In the genomic region with DNA sequence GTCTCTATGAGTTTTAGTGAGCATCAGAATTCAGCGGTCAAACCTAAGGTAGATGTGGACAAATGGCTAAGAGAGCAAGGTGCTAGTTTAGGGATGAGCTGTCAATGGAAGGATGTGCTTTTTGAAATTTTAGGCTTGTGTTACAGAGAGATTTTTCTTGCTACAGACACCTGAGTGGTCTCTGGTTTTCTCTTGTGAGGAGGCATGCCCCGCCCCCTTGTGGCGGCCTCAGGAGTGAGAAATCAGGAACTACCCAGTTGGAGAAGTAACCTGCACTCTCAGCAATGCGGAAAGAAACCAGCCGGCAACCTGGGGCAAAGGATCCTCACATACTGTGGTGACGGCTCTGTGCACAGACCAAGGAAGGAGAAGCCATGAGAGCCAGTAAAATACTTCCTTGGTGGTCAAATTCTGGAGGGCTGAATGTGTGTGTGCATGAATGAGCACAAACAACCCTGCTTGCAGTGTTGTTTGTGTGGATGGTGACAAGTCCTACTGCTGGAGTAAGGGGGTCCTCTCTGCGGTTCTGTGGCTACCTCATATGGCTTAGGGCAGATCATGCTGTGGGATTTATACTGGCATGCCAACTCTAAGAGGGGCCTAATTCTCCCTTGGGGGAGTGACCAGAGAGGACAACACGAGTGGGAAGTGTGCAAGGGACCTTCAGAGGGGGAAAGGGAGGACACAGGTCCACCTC, we compare ENCODE assay signal across 8 cellular contexts. TPM values are rescaled to one million over a fixed set of nuclear protein-coding genes. Genes with fewer than 3 reads are reported as not detected.
DNase-seq lines count a peak whose midpoint lies in the region; ATAC-seq, FAIRE-seq and TF ChIP-seq lines count a peak whose summit lies in the region.

No MANE protein-coding gene starts in this region.

- H3K4me1 ChIP-seq in esophagus squamous epithelium (peaks cover 0 to 11% (median 0%) of the 10 kb centered on the region in 3 donors), aorta (ENCODE audit: control insufficient read depth in 1 of 2, insufficient read depth in 2 of 2, low read length in 2 of 2) (no peaks in the 10 kb centered on the region)

- peak; percentile 83 for FAIRE-seq in GM18507 (lab: Jason Lieb, UNC)
- FAIRE-seq in frontal cortex (lab: Jason Lieb, UNC), result no peak

- H3K27ac ChIP-seq in esophagus squamous epithelium (no peak overlapping the region), aorta (ENCODE audit: low read depth in 1 of 2, low read length in 2 of 2) (no peak overlapping the region)

- H3K27me3 ChIP-seq in esophagus squamous epithelium (peaks cover 0 to 4% (median 0%) of the 10 kb centered on the region in 4 donors), aorta (ENCODE audit: control insufficient read depth in 1 of 2, insufficient read depth in 2 of 2, low read length in 1 of 2) (no peaks in the 10 kb centered on the region)

- peak; percentile 84 for ATAC-seq in HG02642 (IDR thresholded peaks at IDR 0.05; ENCODE audit: poor library complexity, unreplicated experiment)
- peak; percentile 66 for ATAC-seq in omental fat pad (ENCODE audit: low FRiP score)
- ATAC-seq in aorta (ENCODE audit: low FRiP score), result no peak

- intact Hi-C loops in esophagus squamous epithelium (cut with DNase I) (no loop called here), aorta (cut with DNase I) (no loop called here)

- TF ChIP-seq POLR2A in esophagus squamous epithelium (IDR thresholded peaks at IDR 0.05), result no peak

- TF ChIP-seq CTCF in esophagus squamous epithelium (IDR thresholded peaks at IDR 0.05) (peak in 5 of 6 experiments; percentile 38 to 59 (median 42)), omental fat pad (IDR thresholded peaks at IDR 0.05) (peak in 1 of 3 donors; percentile 7)

- WGBS in esophagus squamous epithelium, 2 donors, result 47 to 54% methylated on average over 4 of the region's 8 CpGs
- WGBS in aorta, 2 donors, result 53 to 54% methylated on average over 8 of the region's 8 CpGs

- H3K4me3 ChIP-seq in esophagus squamous epithelium, result no peak overlapping the region
- H3K4me3 ChIP-seq in aorta (ENCODE audit: low read length in 2 of 2), result no peak overlapping the region

- H3K36me3 ChIP-seq in esophagus squamous epithelium, result no peaks in the 10 kb centered on the region
- H3K36me3 ChIP-seq in aorta (ENCODE audit: control insufficient read depth in 1 of 2, insufficient read depth in 2 of 2, low read length in 1 of 2), result no peaks in the 10 kb centered on the region

- H3K9me3 ChIP-seq in esophagus squamous epithelium, result peaks cover 0 to 7% (median 0%) of the 10 kb centered on the region in 3 donors
- no peaks in the 10 kb centered on the region for H3K9me3 ChIP-seq in aorta (ENCODE audit: control insufficient read depth, low read length)

- DNase-seq in GM18507 (ENCODE audit: extremely low spot score, insufficient read length, low read depth) (peak; percentile 30), NCI-H748 treated with DMSO at 0.1 percent for 48 hours (lab: John Stamatoyannopoulos, UW) (peak; percentile 42), esophagus squamous epithelium (lab: John Stamatoyannopoulos, UW) (peak; percentile 15), omental fat pad (ENCODE audit: low spot score) (peak; percentile 54), aorta (peak; percentile 79 to 83), frontal cortex (ENCODE audit: low spot score in 2 of 2) (no peak)
- peak; percentile 78 for DNase-seq in activated CD8-positive, alpha-beta memory T cell treated with anti-CD3 and anti-CD28 coated beads, Interleukin-2, amount 50 U/mL, for 4 hours

RNA-seq across cellular contexts. Expression of a gene that starts 16.7 kb away (rescaled TPM):
- total RNA-seq in esophagus squamous epithelium (100 to 1,000 TPM; 108 to 216 (median 141) TPM), omental fat pad (100 to 1,000 TPM; 159 to 225 (median 220) TPM), aorta (100 to 1,000 TPM; 138 to 157 TPM), frontal cortex (179 TPM)
- 100 to 1,000 TPM; 170 to 172 TPM for polyA plus RNA-seq in aorta

Comparison
In these comparisons a context has a peak if more than half of its experiments do, and no peak if none do; other contexts are left out.
1. DNase-seq: peak in GM18507 (single experiment), NCI-H748 treated with DMSO at 0.1 percent for 48 hours (single experiment), activated CD8-positive, alpha-beta memory T cell treated with anti-CD3 and anti-CD28 coated beads, Interleukin-2, amount 50 U/mL, for 4 hours (single experiment), esophagus squamous epithelium (single experiment), omental fat pad (single experiment) and aorta (2 of 2); none in frontal cortex (0 of 2).